ENCODE assay signal across 1 cellular context in genomic region chr20:37397076-37397953, GRCh38.
TF ChIP-seq lines count a peak whose summit lies in the region.

No MANE protein-coding gene starts in this region.

TF ChIP-seq in H1, 55 proteins besides CTCF, POLR2A, EP300 and RAD21 (continued from another document):
- TF ChIP-seq ATF2 (IDR thresholded peaks at IDR 0.05; ENCODE audit: low read length), result no peak
- TF ChIP-seq HDAC6 (IDR thresholded peaks at IDR 0.05; ENCODE audit: low read depth, low read length), result no peak
- TF ChIP-seq BACH1 (IDR thresholded peaks at IDR 0.05; ENCODE audit: low read length), result peak; percentile 85
- no peak for TF ChIP-seq BCL11A (IDR thresholded peaks at IDR 0.05; ENCODE audit: low read depth in 2 of 2, low read length in 2 of 2)
- TF ChIP-seq ASH2L (IDR thresholded peaks at IDR 0.05; ENCODE audit: low read length), result peak; percentile 14
- TF ChIP-seq HDAC2 (IDR thresholded peaks at IDR 0.05; ENCODE audit: borderline replicate concordance in 1 of 2, low read depth in 2 of 2, low read length in 2 of 2), result peak in 1 of 2 experiments; percentile 64; a peak in 1 of 4 replicates
- TF ChIP-seq GABPA (IDR thresholded peaks at IDR 0.05; ENCODE audit: borderline replicate concordance, insufficient read depth, low read length), result no peak
- peak; percentile 75 for TF ChIP-seq MAFK (IDR thresholded peaks at IDR 0.05; ENCODE audit: low read depth, low read length)
- TF ChIP-seq SUZ12 (IDR thresholded peaks at IDR 0.05; ENCODE audit: low read length), result no peak
- 0 out of 2 replicates have a peak, but pooled peaks have one; percentile 12 for TF ChIP-seq SP1 (IDR thresholded peaks at IDR 0.05; ENCODE audit: low read depth, low read length)
